Comparison of ENCODE assay signal across 1 cellular context in the genomic region with DNA sequence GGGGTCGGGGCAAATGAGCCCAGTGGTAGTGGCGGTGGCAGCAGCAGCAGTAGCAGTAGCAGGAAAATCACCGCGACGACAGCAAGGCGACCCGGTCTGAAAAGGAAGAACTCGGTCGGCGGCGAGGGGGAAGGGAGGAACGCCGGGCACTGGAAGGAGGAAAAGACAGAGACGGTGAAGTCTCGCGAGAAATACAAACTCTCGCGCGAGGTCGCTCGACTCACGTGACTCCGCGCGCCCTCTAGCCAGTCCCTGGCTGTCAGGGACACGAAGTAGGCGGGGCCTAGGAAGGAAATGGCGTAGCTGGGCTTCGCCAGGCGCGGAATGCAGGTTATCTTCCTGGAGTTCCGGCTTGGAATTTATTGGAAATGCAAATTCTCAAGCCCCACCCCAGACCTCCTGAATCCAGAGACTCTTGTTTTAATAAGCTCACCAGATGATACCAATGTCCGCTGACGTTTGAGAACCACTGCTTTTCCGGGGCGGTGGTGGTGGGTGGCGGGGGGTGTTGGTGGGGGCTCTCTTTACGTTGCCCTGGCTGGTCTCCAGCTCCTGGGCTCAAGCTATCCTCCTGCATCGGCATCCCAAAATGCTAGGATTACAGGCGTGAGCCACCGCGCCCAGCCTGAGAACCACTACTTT.
TF ChIP-seq lines count a peak whose summit lies in the region.

Gene SMNDC1, minus strand, starts transcription at position 141 of the 642 bp plus-strand sequence. CDS start 1,333 bp downstream, outside the sequence.

TF ChIP-seq in SK-N-SH, 30 proteins besides CTCF, POLR2A, EP300 and RAD21 (continued from another document):
- no peak for TF ChIP-seq FOXM1 (IDR thresholded peaks at IDR 0.05; ENCODE audit: low read depth)
- peak; percentile 6; the same call in 1 of the 2 replicates for TF ChIP-seq REST (IDR thresholded peaks at IDR 0.05; ENCODE audit: low read depth, low read length)
- TF ChIP-seq YY1 (IDR thresholded peaks at IDR 0.05; ENCODE audit: low read depth), result peak; percentile 69; the same call in 1 of the 2 replicates
- peak; percentile 85 for TF ChIP-seq POLR2AphosphoS5 (IDR thresholded peaks at IDR 0.05; ENCODE audit: low read depth, low read length)
- TF ChIP-seq USF2 (IDR thresholded peaks at IDR 0.05; ENCODE audit: borderline replicate concordance, low read depth, low read length), result peak; percentile 76
- TF ChIP-seq JUND (IDR thresholded peaks at IDR 0.05), result no peak
- TF ChIP-seq CHD2 (IDR thresholded peaks at IDR 0.05; ENCODE audit: low read length, partially characterized antibody), result peak; percentile 99
- TF ChIP-seq NRF1 (IDR thresholded peaks at IDR 0.05; ENCODE audit: low read depth, low read length), result no peak
- TF ChIP-seq, protein P1, sequence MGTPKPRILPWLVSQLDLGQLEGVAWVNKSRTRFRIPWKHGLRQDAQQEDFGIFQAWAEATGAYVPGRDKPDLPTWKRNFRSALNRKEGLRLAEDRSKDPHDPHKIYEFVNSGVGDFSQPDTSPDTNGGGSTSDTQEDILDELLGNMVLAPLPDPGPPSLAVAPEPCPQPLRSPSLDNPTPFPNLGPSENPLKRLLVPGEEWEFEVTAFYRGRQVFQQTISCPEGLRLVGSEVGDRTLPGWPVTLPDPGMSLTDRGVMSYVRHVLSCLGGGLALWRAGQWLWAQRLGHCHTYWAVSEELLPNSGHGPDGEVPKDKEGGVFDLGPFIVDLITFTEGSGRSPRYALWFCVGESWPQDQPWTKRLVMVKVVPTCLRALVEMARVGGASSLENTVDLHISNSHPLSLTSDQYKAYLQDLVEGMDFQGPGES (IDR thresholded peaks at IDR 0.05; ENCODE audit: low read depth, low read length), result no peak
- peak; percentile 73 for TF ChIP-seq TAF1 (IDR thresholded peaks at IDR 0.05; ENCODE audit: borderline replicate concordance, low read depth, low read length)
TF ChIP-seq in SK-N-SH: peak in this region for 15.
